ENCODE assay signal across 21 cellular contexts in genomic region chr3:189056612-189057352, GRCh38.
"Had no signal": no experiment of that assay in that cellular context is flagged by ENCODE, and none has a peak within 500 bp of the region (broad histone marks: within the 10 kb centered on the region; RNA-seq: fewer than 3 reads in every experiment).

No MANE protein-coding gene starts in this region.

- H3K4me2 ChIP-seq: hepatocyte had no signal

- H3K9me3 ChIP-seq: gastrocnemius medialis, psoas muscle, right lobe of liver, suprapubic skin, thyroid gland, upper lobe of left lung, uterus had no signal

- ATAC-seq: naive thymus-derived CD4-positive, alpha-beta T cell; right lobe of liver had no signal

- H3K27me3 ChIP-seq: gastrocnemius medialis, hepatocyte, right lobe of liver, stomach, suprapubic skin, thyroid gland, upper lobe of left lung, uterus had no signal

- DNase-seq: effector CD4-positive, alpha-beta T cell; endodermal cell; kidney; left cardiac atrium; mammary epithelial cell; naive thymus-derived CD4-positive, alpha-beta T cell; nephron progenitor cell; retina; right lobe of liver; stimulated activated CD4-positive, alpha-beta T cell treated with anti-CD3 and anti-CD28 coated beads, Interleukin-2, amount 100 ng/mL, for 24 hours; stimulated activated naive CD4-positive, alpha-beta T cell; stomach; thyroid gland; upper lobe of left lung; uterus had no signal

- H3K4me3 ChIP-seq: coronary artery, gastrocnemius medialis, hepatocyte, psoas muscle, right lobe of liver, skin epidermis, stomach, suprapubic skin, thyroid gland, upper lobe of left lung, uterus had no signal

- H3K79me2 ChIP-seq: hepatocyte had no signal

- H3K27ac ChIP-seq: coronary artery, gastrocnemius medialis, hepatocyte, psoas muscle, right lobe of liver, skin epidermis, stomach, suprapubic skin, thyroid gland, upper lobe of left lung, uterus had no signal

- H3K4me1 ChIP-seq: gastrocnemius medialis, psoas muscle, right lobe of liver, stomach, suprapubic skin, thyroid gland, upper lobe of left lung, uterus had no signal

- H2AFZ ChIP-seq: hepatocyte had no signal

- H3K36me3 ChIP-seq: gastrocnemius medialis, right lobe of liver, stomach, suprapubic skin, thyroid gland, upper lobe of left lung, uterus had no signal
